In genomic region chr16:67673712-67674580, GRCh38 we compare ENCODE assay signal across 8 cellular contexts. TPM values are rescaled to one million over a fixed set of nuclear protein-coding genes. Genes with fewer than 3 reads are reported as not detected.
A peak's percentile ranks its signal among the peaks of the same experiment; 100 is the strongest.
DNase-seq lines count a peak whose midpoint lies in the region; ATAC-seq and TF ChIP-seq lines count a peak whose summit lies in the region.

No MANE protein-coding gene starts in this region.

- DNase-seq in DMS79 treated with DMSO at 0.1 percent for 48 hours (lab: John Stamatoyannopoulos, UW) (peak; percentile 75), Peyer's patch (peak in 2 of 3 donors; percentile 71 to 72), fibroblast of pulmonary artery (ENCODE audit: low read depth) (peak; percentile 76), sciatic nerve (ENCODE audit: low spot score) (peak; percentile 83), 8988T (no peak), dedifferentiated amniotic fluid mesenchymal stem cell (ENCODE audit: extremely low spot score) (no peak)

- H3K27me3 ChIP-seq in Peyer's patch, result no peaks in the 10 kb centered on the region

- no peaks in the 10 kb centered on the region for H3K9me3 ChIP-seq in Peyer's patch

- TF ChIP-seq CTCF in Peyer's patch (IDR thresholded peaks at IDR 0.05) (no peak), fibroblast of pulmonary artery (IDR thresholded peaks at IDR 0.05; ENCODE audit: low read length, missing control alignments) (no peak)

- H3K4me1 ChIP-seq in Peyer's patch, result peaks cover 0 to 19% (median 2%) of the 10 kb centered on the region in 4 donors

- intact Hi-C loops in sciatic nerve (cut with DNase I), result no loop called here

- H3K27ac ChIP-seq in Peyer's patch, result peak overlapping the region; percentile 6 to 72 (median 52)

- H3K4me3 ChIP-seq in Peyer's patch, result no peak overlapping the region
- H3K4me3 ChIP-seq in fibroblast of pulmonary artery (replicated peaks; ENCODE audit: low read depth, low read length), result no peak overlapping the region

- no peak for TF ChIP-seq POLR2A in Peyer's patch (IDR thresholded peaks at IDR 0.05)

- ATAC-seq in sciatic nerve (peak; percentile 67), HG03460 (IDR thresholded peaks at IDR 0.05; ENCODE audit: unreplicated experiment) (no peak), HG02610 (IDR thresholded peaks at IDR 0.05; ENCODE audit: unreplicated experiment) (no peak)

- H3K36me3 ChIP-seq in Peyer's patch, result no peaks in the 10 kb centered on the region

RNA-seq across cellular contexts. Expression of gene C16orf86, which starts 7.3 kb away (rescaled TPM):
- total RNA-seq in Peyer's patch (1 to 10 TPM in 3 of 4 donors, under 1 TPM in 1; 0.54 to 6.6 (median 2.0) TPM), sciatic nerve (8.6 TPM)

RNA-seq across cellular contexts. Expression of gene ENKD1, which starts 7.4 kb away (rescaled TPM):
- 10 to 100 TPM; 10.6 to 26.3 (median 13.4) TPM for total RNA-seq in Peyer's patch
- total RNA-seq in sciatic nerve, result 19.7 TPM

RNA-seq across cellular contexts. Expression of gene PARD6A, which starts 13.2 kb away (rescaled TPM):
- total RNA-seq in Peyer's patch, result 1 to 10 TPM in 3 of 4 donors, not detected in 1; 1.0 to 4.3 (median 2.1) TPM
- total RNA-seq in sciatic nerve, result 5.6 TPM

RNA-seq across cellular contexts. Expression of gene ACD, which starts 13.9 kb away (rescaled TPM):
- 10 to 100 TPM; 14.2 to 37.2 (median 18.6) TPM for total RNA-seq in Peyer's patch
- 21.2 TPM for total RNA-seq in sciatic nerve

RNA-seq across cellular contexts. Expression of gene CARMIL2, which starts 29.0 kb away (rescaled TPM):
- 10 to 100 TPM in 3 of 4 donors, 1 to 10 TPM in 1; 8.4 to 55.3 (median 13.4) TPM for total RNA-seq in Peyer's patch
- 2.8 TPM for total RNA-seq in sciatic nerve

Comparison
In these comparisons a context has a peak if more than half of its experiments do, and no peak if none do; other contexts are left out.
1. DNase-seq: peak in DMS79 treated with DMSO at 0.1 percent for 48 hours (single experiment), Peyer's patch (2 of 3), fibroblast of pulmonary artery (single experiment) and sciatic nerve (single experiment); none in 8988T (single experiment) and dedifferentiated amniotic fluid mesenchymal stem cell (single experiment).